Comparison of ENCODE assay signal across 8 cellular contexts in the genomic region with DNA sequence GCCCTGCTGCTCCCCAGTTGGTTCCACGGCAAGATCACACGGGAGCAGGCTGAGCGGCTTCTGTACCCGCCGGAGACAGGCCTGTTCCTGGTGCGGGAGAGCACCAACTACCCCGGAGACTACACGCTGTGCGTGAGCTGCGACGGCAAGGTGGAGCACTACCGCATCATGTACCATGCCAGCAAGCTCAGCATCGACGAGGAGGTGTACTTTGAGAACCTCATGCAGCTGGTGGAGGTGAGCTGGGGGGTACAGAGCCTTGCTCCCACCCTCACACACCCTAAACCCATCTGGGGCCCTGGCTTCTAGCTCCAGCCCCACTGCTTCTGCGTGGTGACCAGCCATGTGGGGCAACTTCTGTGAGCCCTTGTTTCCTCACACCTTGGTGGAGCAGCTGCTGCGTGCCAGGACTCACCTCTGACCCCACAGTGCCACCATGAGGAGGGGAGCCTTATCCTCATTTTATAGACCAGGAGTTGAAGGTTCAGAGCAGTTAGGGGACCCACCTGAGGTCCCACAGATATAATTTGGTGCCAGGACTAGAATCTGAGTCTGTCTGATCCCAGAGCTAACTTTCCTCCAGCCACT. TPM values are rescaled to one million over a fixed set of nuclear protein-coding genes. Genes with fewer than 3 reads are reported as not detected.
DNase-seq lines count a peak whose midpoint lies in the region; ATAC-seq and TF ChIP-seq lines count a peak whose summit lies in the region.

No MANE protein-coding gene starts in this region.

- no peak overlapping the region for H2BK15ac ChIP-seq in H9 (ENCODE audit: low read depth, low read length)

- H4K5ac ChIP-seq in H9 (ENCODE audit: insufficient read length, low read depth, low read length), result no peak overlapping the region

- no CpG with 5 or more reads among the region's 16 CpGs for WGBS in H9 (ENCODE audit: extremely low coverage, insufficient read length, low lambda C conversion rate)
- 84% methylated on average over 16 of the region's 16 CpGs for WGBS in right cardiac atrium

- no peaks in the 10 kb centered on the region for H3K4me1 ChIP-seq in H9 (ENCODE audit: insufficient read depth, low read length)
- no peaks in the 10 kb centered on the region for H3K4me1 ChIP-seq in right cardiac atrium (ENCODE audit: control insufficient read depth, insufficient read depth, low read length)

- H3K14ac ChIP-seq in H9 (ENCODE audit: insufficient read depth, low read length), result no peak overlapping the region; the same call in 1 of the 2 replicates

- H3K23ac ChIP-seq in H9 (ENCODE audit: insufficient read length, low read depth, low read length), result no peak overlapping the region

- H2BK5ac ChIP-seq in H9 (ENCODE audit: insufficient read length, low read length), result no peak overlapping the region

- H2BK20ac ChIP-seq in H9 (ENCODE audit: low read depth, low read length, poor library complexity, severe bottlenecking), result no peak overlapping the region

- H3K36me3 Mint-ChIP-seq in H9 (ENCODE audit: insufficient read depth in 1 of 3, low read depth in 3 of 3) (peaks cover 11 to 36% (median 34%) of the 10 kb centered on the region in 3 experiments; a peak in 5 of 7 replicates), natural killer cell (no peaks in the 10 kb centered on the region)
- peaks cover 71% of the 10 kb centered on the region for H3K36me3 Mint-ChIP-seq in activated CD8-positive, alpha-beta T cell treated with anti-CD3 and anti-CD28 coated beads for 36 hours (ENCODE audit: low read depth)

- no peak overlapping the region for H3K4me3 ChIP-seq in right cardiac atrium (ENCODE audit: low read length)

- H3K23me2 ChIP-seq in H9 (ENCODE audit: insufficient read length, low read depth, low read length, poor library complexity, severe bottlenecking), result no peaks in the 10 kb centered on the region

- no peak overlapping the region for H2AK5ac ChIP-seq in H9 (ENCODE audit: insufficient read length, low read length)

- POLR2A ChIA-PET in activated CD8-positive, alpha-beta T cell treated with anti-CD3 and anti-CD28 coated beads for 36 hours (lab: Charles Lee), result interaction anchor here (1.1 to 3.7 kb wide), 9 partner anchors 9 to 254 kb away, joined by 3 to 31 read pairs (median 8); no protein-coding TSS in a partner anchor

- H3K79me1 ChIP-seq in H9 (ENCODE audit: insufficient read depth, low read depth, low read length, poor library complexity, severe bottlenecking), result no peaks in the 10 kb centered on the region

- H4K20me1 ChIP-seq in H9 (ENCODE audit: control insufficient read depth, insufficient read depth, insufficient read length), result no peaks in the 10 kb centered on the region

- peak; percentile 19 for ATAC-seq in activated CD8-positive, alpha-beta T cell treated with anti-CD3 and anti-CD28 coated beads for 36 hours
- ATAC-seq in natural killer cell, result no peak
- ATAC-seq in HG02884 (IDR thresholded peaks at IDR 0.05; ENCODE audit: unreplicated experiment), result no peak
- ATAC-seq in right cardiac atrium, result no peak

- H3K9ac ChIP-seq in H9 (ENCODE audit: extremely low read depth, insufficient read length, low read length), result no peak overlapping the region

- H3K56ac ChIP-seq in H9 (ENCODE audit: insufficient read length, low read depth, low read length), result no peak overlapping the region

- H3K9me3 Mint-ChIP-seq in H9 (no peaks in the 10 kb centered on the region), natural killer cell (no peaks in the 10 kb centered on the region)
- H3K9me3 Mint-ChIP-seq in activated CD8-positive, alpha-beta T cell treated with anti-CD3 and anti-CD28 coated beads for 36 hours, result no peaks in the 10 kb centered on the region

- H2BK12ac ChIP-seq in H9 (ENCODE audit: insufficient read length, low read depth, low read length), result no peak overlapping the region

- H3K18ac ChIP-seq in H9 (ENCODE audit: insufficient read length, low read depth, low read length), result no peak overlapping the region

- H3K4me3 Mint-ChIP-seq in H9 (peak overlapping the region in 1 of 2 experiments; percentile 50; a peak in 1 of 5 replicates), natural killer cell (no peak overlapping the region)
- no peak overlapping the region for H3K4me3 Mint-ChIP-seq in activated CD8-positive, alpha-beta T cell treated with anti-CD3 and anti-CD28 coated beads for 36 hours

- TF ChIP-seq CTCF in GM10266 (IDR thresholded peaks at IDR 0.05; ENCODE audit: control insufficient read depth, insufficient read depth, low read depth, missing control alignments), result peak; percentile 54
- TF ChIP-seq CTCF in H9 (conservative IDR thresholded peaks at IDR 0.05), result no peak; the same call in 2 of the 3 replicates
- no peak for TF ChIP-seq CTCF in activated CD8-positive, alpha-beta T cell treated with anti-CD3 and anti-CD28 coated beads for 36 hours (IDR thresholded peaks at IDR 0.05)
- no peak for TF ChIP-seq CTCF in natural killer cell (IDR thresholded peaks at IDR 0.05)

- intact Hi-C loops in activated CD8-positive, alpha-beta T cell treated with anti-CD3 and anti-CD28 coated beads for 36 hours (cut with micrococcal nuclease), result no loop called here
- intact Hi-C loops in natural killer cell (cut with micrococcal nuclease), result no loop called here
- intact Hi-C loops in right cardiac atrium (cut with DNase I), result no loop called here

- H3K27me3 ChIP-seq in H9 (ENCODE audit: insufficient read depth, low read length) (no peaks in the 10 kb centered on the region), right cardiac atrium (ENCODE audit: control insufficient read depth, insufficient read depth) (no peaks in the 10 kb centered on the region)

- H4K91ac ChIP-seq in H9 (ENCODE audit: insufficient read length, low read depth, low read length), result no peak overlapping the region

- H3K27ac Mint-ChIP-seq in H9 (peak overlapping the region in 2 of 3 experiments; percentile 25 to 89; a peak in 1 of 7 replicates), natural killer cell (peak overlapping the region; percentile 92 to 93)
- H3K27ac Mint-ChIP-seq in activated CD8-positive, alpha-beta T cell treated with anti-CD3 and anti-CD28 coated beads for 36 hours, result peak overlapping the region; percentile 90

- H3K9me3 ChIP-seq in H9 (ENCODE audit: control insufficient read depth, low read depth, low read length) (no peaks in the 10 kb centered on the region), right cardiac atrium (ENCODE audit: control insufficient read depth, low read length) (no peaks in the 10 kb centered on the region)

- H3K79me2 ChIP-seq in H9 (ENCODE audit: insufficient read depth, low read length), result no peaks in the 10 kb centered on the region

- CTCF ChIA-PET in activated CD8-positive, alpha-beta T cell treated with anti-CD3 and anti-CD28 coated beads for 36 hours (lab: Charles Lee), result interaction anchor here (0.7 to 25.9 kb wide), 14 partner anchors 10 to 178 kb away, joined by 3 to 1327 read pairs (median 4); partner anchors contain the start of genes CPLX3 and CSK

- H3K27ac ChIP-seq in H9 (ENCODE audit: insufficient read length, low read depth, low read length) (no peak overlapping the region), right cardiac atrium (ENCODE audit: low read length) (no peak overlapping the region)

- H3K4me1 Mint-ChIP-seq in H9 (peaks cover 2 to 7% of the 10 kb centered on the region in 2 experiments), natural killer cell (peaks cover 36 to 60% of the 10 kb centered on the region in 2 donors)
- peaks cover 53% of the 10 kb centered on the region for H3K4me1 Mint-ChIP-seq in activated CD8-positive, alpha-beta T cell treated with anti-CD3 and anti-CD28 coated beads for 36 hours (ENCODE audit: low read depth)

- no peak overlapping the region for H3K4ac ChIP-seq in H9 (ENCODE audit: low read depth, low read length)

- no peak overlapping the region for H3T11ph ChIP-seq in H9 (ENCODE audit: low read length)

- H3K27me3 Mint-ChIP-seq in H9 (ENCODE audit: low read depth) (no peaks in the 10 kb centered on the region), natural killer cell (ENCODE audit: low read depth in 2 of 2) (no peaks in the 10 kb centered on the region)
- H3K27me3 Mint-ChIP-seq in activated CD8-positive, alpha-beta T cell treated with anti-CD3 and anti-CD28 coated beads for 36 hours, result no peaks in the 10 kb centered on the region

- H4K8ac ChIP-seq in H9 (replicated peaks; ENCODE audit: insufficient read length, low read depth, low read length), result no peak overlapping the region

- H2AFZ ChIP-seq in H9 (ENCODE audit: low read length), result no peak overlapping the region

- no peak for DNase-seq in GM10266 (ENCODE audit: extremely low spot score)
- no peak for DNase-seq in H9
- peak; percentile 66 for DNase-seq in activated CD8-positive, alpha-beta T cell treated with anti-CD3 and anti-CD28 coated beads for 36 hours
- DNase-seq in natural killer cell, result no peak
- no peak for DNase-seq in GOT3 (lab: John Stamatoyannopoulos, UW)
- no peak for DNase-seq in right cardiac atrium
- no peak for DNase-seq in NCI-H2171 (lab: John Stamatoyannopoulos, UW)

- no peak overlapping the region for H2BK120ac ChIP-seq in H9 (ENCODE audit: low read depth, low read length, poor library complexity, severe bottlenecking)

- no peak overlapping the region for H3K4me2 ChIP-seq in H9 (ENCODE audit: insufficient read depth, insufficient read length, low read length)

RNA-seq across cellular contexts. Expression of gene LMAN1L, which starts 13.3 kb away (rescaled TPM):
- total RNA-seq in H9 (2021) (not detected in 2 replicates), natural killer cell (1 to 10 TPM in 1 of 3 donors, under 1 TPM in 2; 0.72 to 1.1 (median 0.94) TPM), right cardiac atrium (100 to 1,000 TPM in 3 of 4 donors, 10 to 100 TPM in 1; 66.2 to 216 (median 131) TPM)
- total RNA-seq in activated CD8-positive, alpha-beta T cell treated with anti-CD3 and anti-CD28 coated beads for 36 hours, result under 1 TPM in 1 of 2 experiments, not detected in 1; 0.11 TPM
- polyA plus RNA-seq in right cardiac atrium, result 84.7 TPM

RNA-seq across cellular contexts. Expression of gene CSK, which starts 17.5 kb away (rescaled TPM):
- total RNA-seq in H9 (2021), result 49.2 and 49.3 TPM in 2 replicates
- total RNA-seq in activated CD8-positive, alpha-beta T cell treated with anti-CD3 and anti-CD28 coated beads for 36 hours, result 100 to 1,000 TPM; 254 to 260 TPM
- total RNA-seq in natural killer cell, result 100 to 1,000 TPM; 282 to 334 (median 287) TPM
- 10 to 100 TPM; 52.9 to 68.3 (median 60.9) TPM for total RNA-seq in right cardiac atrium
- 44.3 TPM for polyA plus RNA-seq in right cardiac atrium

RNA-seq across cellular contexts. Expression of gene CPLX3, which starts 27.1 kb away (rescaled TPM):
- total RNA-seq in H9 (2021) (not detected in 2 replicates), natural killer cell (under 1 TPM in 2 of 3 donors, not detected in 1; 0.16 to 0.93 TPM), right cardiac atrium (10 to 100 TPM; 13.0 to 31.0 (median 20.9) TPM)
- under 1 TPM in 1 of 2 experiments, not detected in 1; 0.11 TPM for total RNA-seq in activated CD8-positive, alpha-beta T cell treated with anti-CD3 and anti-CD28 coated beads for 36 hours
- polyA plus RNA-seq in right cardiac atrium, result 13.3 TPM

RNA-seq across cellular contexts. Expression of gene ULK3, which starts 43.6 kb away (rescaled TPM):
- total RNA-seq in H9 (2021), result 31.1 and 34.0 TPM in 2 replicates
- 10 to 100 TPM; 45.9 to 49.3 TPM for total RNA-seq in activated CD8-positive, alpha-beta T cell treated with anti-CD3 and anti-CD28 coated beads for 36 hours
- 10 to 100 TPM; 54.8 to 75.1 (median 64.7) TPM for total RNA-seq in natural killer cell
- 10 to 100 TPM; 34.9 to 49.3 (median 45.9) TPM for total RNA-seq in right cardiac atrium
- 35.0 TPM for polyA plus RNA-seq in right cardiac atrium

RNA-seq across cellular contexts. Expression of gene CYP1A2, which starts 50.7 kb away (rescaled TPM):
- not detected in 2 replicates for total RNA-seq in H9 (2021)
- total RNA-seq in activated CD8-positive, alpha-beta T cell treated with anti-CD3 and anti-CD28 coated beads for 36 hours, result not detected
- total RNA-seq in natural killer cell, result not detected
- not detected for total RNA-seq in right cardiac atrium
- 0.07 TPM for polyA plus RNA-seq in right cardiac atrium

Comparison
In these comparisons a context has a peak if more than half of its experiments do, and no peak if none do; other contexts are left out.
1. RNA of gene LMAN1L, which starts 13.3 kb away (total RNA-seq): 66.2 to 216 TPM in right cardiac atrium; 0.72 to 1.1 TPM in natural killer cell, 0.11 TPM in activated CD8-positive, alpha-beta T cell treated with anti-CD3 and anti-CD28 coated beads for 36 hours and not detected in H9; every median in the first group is over 10 times any median in the second.
2. RNA of gene CPLX3, which starts 27.1 kb away (total RNA-seq): 13.0 to 31.0 TPM in right cardiac atrium; 0.16 to 0.93 TPM in natural killer cell, 0.11 TPM in activated CD8-positive, alpha-beta T cell treated with anti-CD3 and anti-CD28 coated beads for 36 hours and not detected in H9; every median in the first group is over 4 times any median in the second.
3. Peak in every context shown above with its lines, with median percentiles within 50 percentile points of each other: H3K27ac Mint-ChIP-seq.